Comparison of ENCODE assay signal across 1 cellular context in genomic region chr10:73911553-73912004, GRCh38.
A peak's percentile ranks its signal among the peaks of the same experiment; 100 is the strongest.
TF ChIP-seq lines count a peak whose summit lies in the region.

No MANE protein-coding gene starts in this region.

TF ChIP-seq in H1, 55 proteins besides CTCF, POLR2A, EP300 and RAD21:
- no peak for TF ChIP-seq USF2 (IDR thresholded peaks at IDR 0.05; ENCODE audit: low read length)
- TF ChIP-seq YY1 (IDR thresholded peaks at IDR 0.05; ENCODE audit: low read depth, low read length), result peak; percentile 50; the same call in 1 of the 2 replicates
